8 cellular contexts compared by ENCODE assay signal in the genomic region with DNA sequence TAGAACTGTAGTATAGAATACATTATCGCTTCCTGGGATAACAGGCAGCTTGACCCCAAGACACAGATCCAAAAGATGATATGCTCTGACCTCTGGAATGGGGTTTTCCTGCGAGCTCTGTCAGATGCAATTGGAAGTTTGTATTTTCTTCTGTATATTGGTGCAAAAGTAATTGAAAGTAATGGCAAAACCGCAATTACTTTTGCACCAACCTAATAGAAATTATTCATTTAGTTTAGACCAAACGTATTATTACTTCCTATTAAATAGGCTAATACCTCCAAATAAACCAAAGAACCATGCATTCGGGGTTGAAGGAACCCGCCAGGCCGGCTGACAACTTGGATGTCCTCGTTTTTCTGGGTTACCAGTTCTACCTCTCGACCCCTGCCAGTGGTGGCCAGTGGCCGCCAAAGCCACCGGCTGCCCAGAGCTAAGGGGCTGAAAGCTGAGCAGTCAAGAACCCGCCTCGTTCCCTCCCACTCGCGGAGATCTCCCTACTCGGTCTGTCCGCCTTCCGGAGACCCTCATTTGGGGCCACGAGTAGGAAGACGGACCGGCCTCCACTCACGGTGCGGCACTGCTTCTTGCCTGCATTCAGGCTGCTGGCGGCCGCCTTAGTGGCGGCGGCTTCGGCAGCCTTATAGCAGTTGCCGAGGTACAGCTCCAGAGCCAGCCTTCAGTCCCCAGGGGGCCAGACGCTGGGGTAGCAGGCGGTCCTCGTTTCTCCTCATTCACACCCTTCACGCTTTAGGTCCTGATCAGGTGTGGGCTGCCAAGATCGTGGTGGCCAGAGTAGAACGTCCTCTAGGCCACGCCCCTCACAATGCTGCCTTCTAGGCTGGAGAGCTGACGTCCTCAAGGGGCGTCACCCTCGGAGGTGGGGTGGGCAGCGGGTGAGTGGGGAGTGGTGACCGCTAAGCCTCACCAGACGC.
A peak's percentile ranks its signal among the peaks of the same experiment; 100 is the strongest.
DNase-seq lines count a peak whose midpoint lies in the region; ATAC-seq and TF ChIP-seq lines count a peak whose summit lies in the region.

No MANE protein-coding gene starts in this region.

- H3K27me3 Mint-ChIP-seq in activated B cell treated with CpG ODN at 0.5 μM for 24 hours: no peaks in the 10 kb centered on the region

- H3K36me3 Mint-ChIP-seq in activated B cell treated with CpG ODN at 0.5 μM for 24 hours (ENCODE audit: low read depth): no peaks in the 10 kb centered on the region

- peak overlapping the region; percentile 56 for H3K4me3 Mint-ChIP-seq in activated B cell treated with CpG ODN at 0.5 μM for 24 hours

- DNase-seq in AG10803 (ENCODE audit: low read depth) (no peak), HK-2 (ENCODE audit: unreplicated experiment) (peak; percentile 5), activated B cell treated with CpG ODN at 0.5 μM for 24 hours (no peak), left ventricle myocardium superior (peak; percentile 56), putamen (ENCODE audit: low spot score) (peak; percentile 16), DMS114 treated with DMSO at 0.1 percent for 48 hours (lab: John Stamatoyannopoulos, UW; ENCODE audit: unreplicated experiment) (no peak)
- no peak for DNase-seq in stimulated activated CD4-positive, alpha-beta T cell treated with anti-CD3 and anti-CD28 coated beads, Interleukin-4, amount 100 ng/mL, for 4 hours

- peak overlapping the region; percentile 55 for H3K4me3 ChIP-seq in AG10803 (ENCODE audit: low read length)

- intact Hi-C loops in activated B cell treated with CpG ODN at 0.5 μM for 24 hours (cut with micrococcal nuclease) (no loop called here), left ventricle myocardium superior (cut with micrococcal nuclease) (no loop called here)

- CTCF ChIA-PET in activated B cell treated with CpG ODN at 0.5 μM for 24 hours (lab: Charles Lee): no interaction called here

- POLR2A ChIA-PET in activated B cell treated with CpG ODN at 0.5 μM for 24 hours (lab: Charles Lee): no interaction called here

- ATAC-seq in activated B cell treated with CpG ODN at 0.5 μM for 24 hours (ENCODE audit: low read depth) (peak; percentile 42), left ventricle myocardium superior (peak; percentile 78)
- no peak for ATAC-seq in activated CD4-positive, CD25-positive, alpha-beta regulatory T cell treated with anti-CD3 and anti-CD28 coated beads, Interleukin-2, amount 50 U/mL, for 24 hours

- H3K27ac Mint-ChIP-seq in activated B cell treated with CpG ODN at 0.5 μM for 24 hours: no peak overlapping the region

- peaks cover 3% of the 10 kb centered on the region for H3K4me1 Mint-ChIP-seq in activated B cell treated with CpG ODN at 0.5 μM for 24 hours

- no peaks in the 10 kb centered on the region for H3K9me3 Mint-ChIP-seq in activated B cell treated with CpG ODN at 0.5 μM for 24 hours

- TF ChIP-seq CTCF in AG10803 (conservative IDR thresholded peaks at IDR 0.05; ENCODE audit: low read length): no peak
- no peak for TF ChIP-seq CTCF in activated B cell treated with CpG ODN at 0.5 μM for 24 hours (IDR thresholded peaks at IDR 0.05)

Comparison
In these comparisons a context has a peak if more than half of its experiments do, and no peak if none do; other contexts are left out.
1. DNase-seq: peak in HK-2 (single experiment), left ventricle myocardium superior (single experiment) and putamen (single experiment); none in AG10803 (single experiment), activated B cell treated with CpG ODN at 0.5 μM for 24 hours (single experiment), stimulated activated CD4-positive, alpha-beta T cell treated with anti-CD3 and anti-CD28 coated beads, Interleukin-4, amount 100 ng/mL, for 4 hours (0 of 2) and DMS114 treated with DMSO at 0.1 percent for 48 hours (single experiment).
2. ATAC-seq: peak in activated B cell treated with CpG ODN at 0.5 μM for 24 hours (single experiment) and left ventricle myocardium superior (single experiment); none in activated CD4-positive, CD25-positive, alpha-beta regulatory T cell treated with anti-CD3 and anti-CD28 coated beads, Interleukin-2, amount 50 U/mL, for 24 hours (0 of 2).